ENCODE assay signal across 1 cellular context in the genomic region with DNA sequence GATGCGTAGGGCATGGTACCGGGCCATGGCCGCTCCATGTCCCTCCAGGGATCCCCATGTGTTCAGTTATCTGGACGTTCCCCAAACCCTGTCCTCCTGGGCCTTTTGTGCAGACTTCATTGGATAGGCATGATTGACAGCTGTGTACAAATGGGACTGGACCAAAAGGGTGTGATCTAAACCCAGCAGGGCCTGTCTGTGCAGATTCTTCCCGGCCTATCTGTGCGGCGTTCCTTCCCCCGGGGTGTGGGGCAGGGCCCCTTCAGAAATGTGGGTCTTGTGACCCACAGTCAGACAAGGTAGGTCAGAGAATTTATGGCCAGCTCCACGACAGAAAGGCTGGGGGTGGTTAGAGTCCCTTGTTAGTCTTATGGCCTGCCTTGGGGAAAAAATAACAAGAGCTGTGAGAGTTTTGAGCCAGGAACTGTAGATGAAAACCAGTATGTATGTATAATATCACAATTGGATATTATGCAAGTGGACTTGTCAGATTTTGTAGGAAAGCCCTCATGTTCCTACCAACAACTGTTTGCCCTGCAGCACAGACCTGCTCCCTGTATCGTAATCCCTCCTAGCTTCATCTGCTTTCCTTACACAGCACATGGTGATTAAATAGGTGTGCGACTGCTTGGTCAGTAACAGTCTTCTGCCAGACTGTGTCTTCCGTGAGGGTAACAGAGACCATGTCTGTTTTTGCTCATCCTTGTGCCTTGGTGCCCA.
A peak's percentile ranks its signal among the peaks of the same experiment; 100 is the strongest.
TF ChIP-seq lines count a peak whose summit lies in the region.

No MANE protein-coding gene starts in this region.

TF ChIP-seq in K562, 482 proteins besides CTCF, POLR2A, EP300 and RAD21:
- TF ChIP-seq, protein P1, sequence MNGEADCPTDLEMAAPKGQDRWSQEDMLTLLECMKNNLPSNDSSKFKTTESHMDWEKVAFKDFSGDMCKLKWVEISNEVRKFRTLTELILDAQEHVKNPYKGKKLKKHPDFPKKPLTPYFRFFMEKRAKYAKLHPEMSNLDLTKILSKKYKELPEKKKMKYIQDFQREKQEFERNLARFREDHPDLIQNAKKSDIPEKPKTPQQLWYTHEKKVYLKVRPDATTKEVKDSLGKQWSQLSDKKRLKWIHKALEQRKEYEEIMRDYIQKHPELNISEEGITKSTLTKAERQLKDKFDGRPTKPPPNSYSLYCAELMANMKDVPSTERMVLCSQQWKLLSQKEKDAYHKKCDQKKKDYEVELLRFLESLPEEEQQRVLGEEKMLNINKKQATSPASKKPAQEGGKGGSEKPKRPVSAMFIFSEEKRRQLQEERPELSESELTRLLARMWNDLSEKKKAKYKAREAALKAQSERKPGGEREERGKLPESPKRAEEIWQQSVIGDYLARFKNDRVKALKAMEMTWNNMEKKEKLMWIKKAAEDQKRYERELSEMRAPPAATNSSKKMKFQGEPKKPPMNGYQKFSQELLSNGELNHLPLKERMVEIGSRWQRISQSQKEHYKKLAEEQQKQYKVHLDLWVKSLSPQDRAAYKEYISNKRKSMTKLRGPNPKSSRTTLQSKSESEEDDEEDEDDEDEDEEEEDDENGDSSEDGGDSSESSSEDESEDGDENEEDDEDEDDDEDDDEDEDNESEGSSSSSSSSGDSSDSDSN (IDR thresholded peaks at IDR 0.05; ENCODE audit: borderline replicate concordance in 1 of 2, low read depth in 2 of 2, low read length in 2 of 2): no peak
- TF ChIP-seq, protein P2, sequence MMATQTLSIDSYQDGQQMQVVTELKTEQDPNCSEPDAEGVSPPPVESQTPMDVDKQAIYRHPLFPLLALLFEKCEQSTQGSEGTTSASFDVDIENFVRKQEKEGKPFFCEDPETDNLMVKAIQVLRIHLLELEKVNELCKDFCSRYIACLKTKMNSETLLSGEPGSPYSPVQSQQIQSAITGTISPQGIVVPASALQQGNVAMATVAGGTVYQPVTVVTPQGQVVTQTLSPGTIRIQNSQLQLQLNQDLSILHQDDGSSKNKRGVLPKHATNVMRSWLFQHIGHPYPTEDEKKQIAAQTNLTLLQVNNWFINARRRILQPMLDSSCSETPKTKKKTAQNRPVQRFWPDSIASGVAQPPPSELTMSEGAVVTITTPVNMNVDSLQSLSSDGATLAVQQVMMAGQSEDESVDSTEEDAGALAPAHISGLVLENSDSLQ (IDR thresholded peaks at IDR 0.05): peak; percentile 77
- TF ChIP-seq, protein P3, sequence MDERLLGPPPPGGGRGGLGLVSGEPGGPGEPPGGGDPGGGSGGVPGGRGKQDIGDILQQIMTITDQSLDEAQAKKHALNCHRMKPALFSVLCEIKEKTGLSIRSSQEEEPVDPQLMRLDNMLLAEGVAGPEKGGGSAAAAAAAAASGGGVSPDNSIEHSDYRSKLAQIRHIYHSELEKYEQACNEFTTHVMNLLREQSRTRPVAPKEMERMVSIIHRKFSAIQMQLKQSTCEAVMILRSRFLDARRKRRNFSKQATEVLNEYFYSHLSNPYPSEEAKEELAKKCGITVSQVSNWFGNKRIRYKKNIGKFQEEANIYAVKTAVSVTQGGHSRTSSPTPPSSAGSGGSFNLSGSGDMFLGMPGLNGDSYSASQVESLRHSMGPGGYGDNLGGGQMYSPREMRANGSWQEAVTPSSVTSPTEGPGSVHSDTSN (CRISPR knock-in tag; IDR thresholded peaks at IDR 0.05; ENCODE audit: low read depth): no peak
- TF ChIP-seq, protein P3 (tag; conservative IDR thresholded peaks at IDR 0.05; ENCODE audit: low read depth): peak; percentile 69
